In genomic region chr18:77461062-77461693, GRCh38 we compare ENCODE assay signal across 17 cellular contexts.
"Had no signal": no experiment of that assay in that cellular context is flagged by ENCODE, and none has a peak within 500 bp of the region (broad histone marks: within the 10 kb centered on the region; RNA-seq: fewer than 3 reads in every experiment).

No MANE protein-coding gene starts in this region.

- H3K9me3 Mint-ChIP-seq: activated CD4-positive, alpha-beta memory T cell treated with anti-CD3 and anti-CD28 coated beads for 36 hours; activated naive CD4-positive, alpha-beta T cell treated with anti-CD3 and anti-CD28 coated beads for 36 hours; activated T-helper 2 cell treated with anti-CD3 and anti-CD28 coated beads, Interferon-gamma antibody, Interleukin-2, Interleukin-4, amounts not matched to agents 10 μg/mL and 5 μg/mL and 100 μg/mL, durations not matched to agents 14 hours and 24 hours and 36 hours; stimulated activated naive CD8-positive, alpha-beta T cell treated with anti-CD3 and anti-CD28 coated beads, Interleukin-15, Interleukin-2, amounts not matched to agents 100 ng/mL and 50 ng/mL, for 24 hours had no signal

- ATAC-seq: activated CD4-positive, alpha-beta T cell treated with anti-CD3 and anti-CD28 coated beads for 36 hours; activated CD8-positive, alpha-beta memory T cell treated with anti-CD3 and anti-CD28 coated beads, Interleukin-2, amount 10 ng/mL, durations not matched to agents 7 days and 5 days; mucosa of descending colon; naive thymus-derived CD4-positive, alpha-beta T cell; psoas muscle; sciatic nerve had no signal

- H3K27ac Mint-ChIP-seq: activated CD4-positive, alpha-beta memory T cell treated with anti-CD3 and anti-CD28 coated beads for 36 hours; activated CD4-positive, alpha-beta T cell treated with anti-CD3 and anti-CD28 coated beads for 36 hours; activated CD8-positive, alpha-beta memory T cell treated with anti-CD3 and anti-CD28 coated beads, Interleukin-2, amount 10 ng/mL, durations not matched to agents 7 days and 5 days; activated naive CD4-positive, alpha-beta T cell treated with anti-CD3 and anti-CD28 coated beads for 36 hours; activated T-helper 2 cell treated with anti-CD3 and anti-CD28 coated beads, Interferon-gamma antibody, Interleukin-2, Interleukin-4, amounts not matched to agents 10 μg/mL and 5 μg/mL and 100 μg/mL, durations not matched to agents 14 hours and 24 hours and 36 hours; naive thymus-derived CD4-positive, alpha-beta T cell; stimulated activated naive CD8-positive, alpha-beta T cell treated with anti-CD3 and anti-CD28 coated beads, Interleukin-15, Interleukin-2, amounts not matched to agents 100 ng/mL and 50 ng/mL, for 24 hours had no signal

- H3K36me3 Mint-ChIP-seq: activated CD4-positive, alpha-beta memory T cell treated with anti-CD3 and anti-CD28 coated beads for 36 hours; activated CD8-positive, alpha-beta memory T cell treated with anti-CD3 and anti-CD28 coated beads, Interleukin-2, amount 10 ng/mL, durations not matched to agents 7 days and 5 days; naive thymus-derived CD4-positive, alpha-beta T cell had no signal

- H3K36me3 ChIP-seq: cardiac muscle cell, spleen, thoracic aorta had no signal

- H3K4me3 Mint-ChIP-seq: activated CD4-positive, alpha-beta memory T cell treated with anti-CD3 and anti-CD28 coated beads for 36 hours; activated CD4-positive, alpha-beta T cell treated with anti-CD3 and anti-CD28 coated beads for 36 hours; activated CD8-positive, alpha-beta memory T cell treated with anti-CD3 and anti-CD28 coated beads, Interleukin-2, amount 10 ng/mL, durations not matched to agents 7 days and 5 days; activated naive CD4-positive, alpha-beta T cell treated with anti-CD3 and anti-CD28 coated beads for 36 hours; naive thymus-derived CD4-positive, alpha-beta T cell; stimulated activated naive CD8-positive, alpha-beta T cell treated with anti-CD3 and anti-CD28 coated beads, Interleukin-15, Interleukin-2, amounts not matched to agents 100 ng/mL and 50 ng/mL, for 24 hours had no signal

- H3K4me3 ChIP-seq: cardiac muscle cell, lung, mucosa of descending colon, psoas muscle, spleen, thoracic aorta had no signal

- H3K4me1 ChIP-seq: psoas muscle, spleen had no signal

- H3K27me3 ChIP-seq: cardiac muscle cell had no signal

- H3K9me3 ChIP-seq: mucosa of descending colon, psoas muscle, spleen, thoracic aorta had no signal

- H3K27ac ChIP-seq: cardiac muscle cell, psoas muscle, spleen, thoracic aorta had no signal

- H3K4me1 Mint-ChIP-seq: activated CD4-positive, alpha-beta T cell treated with anti-CD3 and anti-CD28 coated beads for 36 hours; activated CD8-positive, alpha-beta memory T cell treated with anti-CD3 and anti-CD28 coated beads, Interleukin-2, amount 10 ng/mL, durations not matched to agents 7 days and 5 days; naive thymus-derived CD4-positive, alpha-beta T cell had no signal

- DNase-seq: activated CD4-positive, alpha-beta memory T cell treated with anti-CD3 and anti-CD28 coated beads for 36 hours; activated CD4-positive, alpha-beta T cell treated with anti-CD3 and anti-CD28 coated beads for 36 hours; activated CD8-positive, alpha-beta memory T cell treated with anti-CD3 and anti-CD28 coated beads, Interleukin-2, amount 10 ng/mL, durations not matched to agents 7 days and 5 days; activated naive CD4-positive, alpha-beta T cell treated with anti-CD3 and anti-CD28 coated beads for 36 hours; activated T-cell treated with anti-CD3 and anti-CD28 coated beads, Interleukin-2, amount 50 U/mL, for 1 hour; hypothalamus; mucosa of descending colon; naive thymus-derived CD4-positive, alpha-beta T cell; occipital lobe; psoas muscle; spleen had no signal
